Comparison of ENCODE assay signal across 8 cellular contexts in the genomic region with DNA sequence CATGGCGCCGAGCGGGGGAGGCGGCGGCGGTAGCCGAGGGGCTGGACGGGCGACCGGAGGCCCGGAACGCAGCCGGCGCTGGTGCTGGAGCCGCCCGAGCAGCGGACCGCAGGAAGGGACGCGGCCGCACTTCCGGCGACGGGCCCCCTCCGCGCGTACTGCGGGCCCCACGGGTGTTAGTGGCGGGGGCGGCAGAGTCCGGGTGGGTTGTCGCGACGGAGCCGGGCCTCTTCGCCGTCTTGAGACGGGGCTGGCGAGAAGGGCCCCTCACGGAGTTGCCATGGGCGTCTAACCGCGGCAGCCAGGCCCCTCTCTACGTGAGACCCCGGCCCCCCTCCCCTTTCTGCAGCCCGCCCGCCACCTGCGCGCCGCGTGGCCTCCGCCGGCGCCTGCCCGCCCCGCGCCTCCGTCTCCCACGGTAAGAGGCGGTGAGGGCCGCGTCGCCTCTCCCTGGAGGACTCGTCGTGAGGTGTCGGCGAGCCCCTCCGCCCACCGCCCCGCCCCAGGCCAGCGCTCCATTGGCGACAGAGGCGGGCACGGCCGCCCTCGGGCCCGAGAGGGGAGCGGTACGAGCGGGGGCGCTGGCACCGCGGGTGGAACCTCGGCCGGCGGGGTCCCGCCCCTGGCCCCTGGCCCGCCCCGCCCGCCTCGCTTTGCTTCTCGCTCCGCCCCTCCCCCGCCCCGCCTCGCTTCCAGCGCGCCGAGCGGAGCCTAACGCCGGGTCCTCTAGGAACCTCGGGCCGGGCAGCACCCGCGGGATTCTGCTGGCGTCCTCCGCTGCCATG. TPM values are rescaled to one million over a fixed set of nuclear protein-coding genes. Genes with fewer than 3 reads are reported as not detected.
DNase-seq lines count a peak whose midpoint lies in the region; ATAC-seq and TF ChIP-seq lines count a peak whose summit lies in the region.

A gene with protein sequence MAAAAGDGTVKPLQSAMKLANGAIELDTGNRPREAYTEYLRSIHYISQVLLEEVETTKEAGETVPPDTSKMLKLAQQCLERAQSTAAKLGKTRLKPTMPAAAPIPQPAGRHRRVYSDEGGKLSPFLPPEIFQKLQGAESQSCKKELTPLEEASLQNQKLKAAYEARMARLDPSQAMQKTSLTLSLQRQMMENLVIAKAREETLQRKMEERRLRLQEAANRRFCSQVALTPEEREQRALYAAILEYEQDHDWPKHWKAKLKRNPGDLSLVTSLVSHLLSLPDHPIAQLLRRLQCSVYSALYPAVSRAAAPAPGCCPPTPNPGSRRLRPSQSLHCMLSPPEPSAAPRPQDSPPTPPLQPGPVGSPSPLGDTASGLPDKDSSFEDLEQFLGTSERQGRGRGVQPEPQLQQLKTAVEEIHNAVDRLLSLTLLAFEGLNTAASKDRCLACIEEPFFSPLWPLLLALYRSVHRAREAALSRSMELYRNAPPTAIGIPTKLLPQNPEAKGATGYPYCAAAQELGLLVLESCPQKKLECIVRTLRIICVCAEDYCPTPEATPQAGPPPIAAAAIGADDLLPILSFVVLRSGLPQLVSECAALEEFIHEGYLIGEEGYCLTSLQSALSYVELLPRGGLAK (minus strand): TSS at position 40 of the 785 bp plus-strand sequence. CDS start 37 bp downstream, at position 3.
A gene with protein sequence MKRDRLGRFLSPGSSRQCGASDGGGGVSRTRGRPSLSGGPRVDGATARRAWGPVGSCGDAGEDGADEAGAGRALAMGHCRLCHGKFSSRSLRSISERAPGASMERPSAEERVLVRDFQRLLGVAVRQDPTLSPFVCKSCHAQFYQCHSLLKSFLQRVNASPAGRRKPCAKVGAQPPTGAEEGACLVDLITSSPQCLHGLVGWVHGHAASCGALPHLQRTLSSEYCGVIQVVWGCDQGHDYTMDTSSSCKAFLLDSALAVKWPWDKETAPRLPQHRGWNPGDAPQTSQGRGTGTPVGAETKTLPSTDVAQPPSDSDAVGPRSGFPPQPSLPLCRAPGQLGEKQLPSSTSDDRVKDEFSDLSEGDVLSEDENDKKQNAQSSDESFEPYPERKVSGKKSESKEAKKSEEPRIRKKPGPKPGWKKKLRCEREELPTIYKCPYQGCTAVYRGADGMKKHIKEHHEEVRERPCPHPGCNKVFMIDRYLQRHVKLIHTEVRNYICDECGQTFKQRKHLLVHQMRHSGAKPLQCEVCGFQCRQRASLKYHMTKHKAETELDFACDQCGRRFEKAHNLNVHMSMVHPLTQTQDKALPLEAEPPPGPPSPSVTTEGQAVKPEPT (plus strand): TSS at position 679 of the 785 bp plus-strand sequence. CDS start 104 bp downstream, at position 783.

- peaks cover 58% of the 10 kb centered on the region for H3F3A ChIP-seq in PC-9 (ENCODE audit: insufficient read depth, low read depth)

- CTCF ChIA-PET in PC-9 (lab: Charles Lee): interaction anchor here (1.1 kb wide), 1 partner anchor 21 kb away, joined by 3 read pairs; no protein-coding TSS in a partner anchor

- peaks cover 22% of the 10 kb centered on the region for H4K20me1 ChIP-seq in PC-9 (ENCODE audit: insufficient read depth)

- peak within 1 kb of the TSS; percentile 71 for H2AFZ ChIP-seq in PC-9

- H3K4me3 ChIP-seq in HL-60 (replicated peaks; ENCODE audit: insufficient read depth, low read length) (peak within 1 kb of the TSS; percentile 59), PC-9 (peak within 1 kb of the TSS; percentile 93), esophagus squamous epithelium (peak within 1 kb of the TSS; percentile 58 to 96 (median 84))

- POLR2A ChIA-PET in PC-9 (lab: Charles Lee; ENCODE audit: unreplicated experiment): interaction anchor here (0.6 kb wide), 1 partner anchor 15 kb away, joined by 6 read pairs; no protein-coding TSS in a partner anchor

- H3K36me3 ChIP-seq in PC-9 (ENCODE audit: low read depth) (no peaks in the 10 kb centered on the region), esophagus squamous epithelium (peaks cover 0 to 42% (median 12%) of the 10 kb centered on the region in 3 donors)

- no peaks in the 10 kb centered on the region for H3K27me3 Mint-ChIP-seq in activated T-cell treated with anti-CD3 and anti-CD28 coated beads, Interleukin-2, amount 50 U/mL, for 4 hours (ENCODE audit: low read depth)

- peaks cover 29% of the 10 kb centered on the region for H3K4me1 ChIP-seq in PC-9 (replicated peaks; ENCODE audit: insufficient read depth)
- H3K4me1 ChIP-seq in esophagus squamous epithelium: peaks cover 35 to 70% (median 36%) of the 10 kb centered on the region in 3 donors

- DNase-seq in C1 segment of cervical spinal cord (lab: John Stamatoyannopoulos, UW): peak; percentile 26 to 94 (median 82)
- DNase-seq in HL-60 (ENCODE audit: low read depth in 1 of 2, low spot score in 1 of 2): peak in 1 of 2 experiments; percentile 55
- peak; percentile 66 to 91 for DNase-seq in PC-9
- DNase-seq in activated T-cell treated with anti-CD3 and anti-CD28 coated beads, Interleukin-2, amount 50 U/mL, for 4 hours: peak; percentile 85
- DNase-seq in esophagus squamous epithelium (lab: John Stamatoyannopoulos, UW): no peak
- peak; percentile 85 for DNase-seq in myocyte (ENCODE audit: low read depth)
- peak; percentile 71 to 75 for DNase-seq in stimulated activated CD8-positive, alpha-beta memory T cell treated with anti-CD3 and anti-CD28 coated beads, Interleukin-7, amount 100 ng/mL, for 48 hours (ENCODE audit: extremely low read depth in 1 of 2, low read depth in 1 of 2)

- WGBS in esophagus squamous epithelium, 2 donors: no CpG with 5 or more reads among the region's 109 CpGs

- no peaks in the 10 kb centered on the region for H3K9me3 Mint-ChIP-seq in activated T-cell treated with anti-CD3 and anti-CD28 coated beads, Interleukin-2, amount 50 U/mL, for 4 hours

- peaks cover 12% of the 10 kb centered on the region for H3K36me3 Mint-ChIP-seq in activated T-cell treated with anti-CD3 and anti-CD28 coated beads, Interleukin-2, amount 50 U/mL, for 4 hours (ENCODE audit: insufficient read depth)

- peaks cover 25% of the 10 kb centered on the region for H3K79me2 ChIP-seq in PC-9 (ENCODE audit: low read depth)

- TF ChIP-seq CTCF in HL-60 (IDR thresholded peaks at IDR 0.05; ENCODE audit: insufficient read depth, low read length) (no peak), PC-9 (conservative IDR thresholded peaks at IDR 0.05) (no peak), esophagus squamous epithelium (IDR thresholded peaks at IDR 0.05) (peak in 1 of 6 experiments; percentile 2)

- H3K9me2 ChIP-seq in PC-9 (ENCODE audit: insufficient read depth): no peaks in the 10 kb centered on the region

- peak within 1 kb of the TSS; percentile 87 for H3K27ac ChIP-seq in HL-60 (replicated peaks)
- H3K27ac ChIP-seq in PC-9: peak within 1 kb of the TSS; percentile 91
- peak within 1 kb of the TSS; percentile 87 to 99 (median 96) for H3K27ac ChIP-seq in esophagus squamous epithelium

- peak within 1 kb of the TSS; percentile 88 for H3K4me3 Mint-ChIP-seq in activated T-cell treated with anti-CD3 and anti-CD28 coated beads, Interleukin-2, amount 50 U/mL, for 4 hours

- intact Hi-C loops in PC-9 (cut with micrococcal nuclease; ENCODE audit: unreplicated experiment) (loop anchor here (1.0 kb wide), 1 partner anchor 9 kb away; no protein-coding TSS in a partner anchor), esophagus squamous epithelium (cut with DNase I) (no loop called here)

- no peaks in the 10 kb centered on the region for H3K27me3 ChIP-seq in HL-60 (ENCODE audit: insufficient read depth, poor library complexity, severe bottlenecking)
- H3K27me3 ChIP-seq in PC-9 (ENCODE audit: insufficient read depth, low read depth): no peaks in the 10 kb centered on the region
- no peaks in the 10 kb centered on the region for H3K27me3 ChIP-seq in esophagus squamous epithelium

- peaks cover 41% of the 10 kb centered on the region for H3K4me1 Mint-ChIP-seq in activated T-cell treated with anti-CD3 and anti-CD28 coated beads, Interleukin-2, amount 50 U/mL, for 4 hours (ENCODE audit: low read depth)

- no TSS peak for BruUV-seq in PC-9 (replicated peaks; lab: Mats Ljungman, UMichigan)

- peak in 2 of 4 donors; percentile 53 to 73 for TF ChIP-seq POLR2A in esophagus squamous epithelium (IDR thresholded peaks at IDR 0.05)

- peak; percentile 50 for ATAC-seq in GM19372 (IDR thresholded peaks at IDR 0.05; ENCODE audit: low read depth, unreplicated experiment)
- ATAC-seq in activated T-cell treated with anti-CD3 and anti-CD28 coated beads, Interleukin-2, amount 50 U/mL, for 4 hours: peak; percentile 62 to 65

- peak within 1 kb of the TSS; percentile 95 for H3K4me2 ChIP-seq in PC-9

- H3K9me3 ChIP-seq in PC-9 (ENCODE audit: insufficient read depth, low read depth) (no peaks in the 10 kb centered on the region), esophagus squamous epithelium (no peaks in the 10 kb centered on the region)

RNA-seq across cellular contexts. Expression of the first gene that starts in this region (rescaled TPM):
- total RNA-seq in PC-9 (2021) (15.2 and 20.4 TPM in 2 replicates), esophagus squamous epithelium (10 to 100 TPM in 3 of 4 donors, 1 to 10 TPM in 1; 7.1 to 25.0 (median 13.8) TPM), myocyte (10.5 and 10.6 TPM in 2 replicates)
- total RNA-seq in activated T-cell treated with anti-CD3 and anti-CD28 coated beads, Interleukin-2, amount 50 U/mL, for 4 hours: 1 to 10 TPM; 2.2 to 4.8 (median 2.9) TPM
- polyA plus RNA-seq in myocyte (2012): 17.9 TPM

RNA-seq across cellular contexts. Expression of the second gene that starts in this region (rescaled TPM):
- total RNA-seq in PC-9 (2021) (28.8 and 32.0 TPM in 2 replicates), esophagus squamous epithelium (10 to 100 TPM; 18.1 to 43.3 (median 34.1) TPM), myocyte (11.3 and 19.8 TPM in 2 replicates)
- total RNA-seq in activated T-cell treated with anti-CD3 and anti-CD28 coated beads, Interleukin-2, amount 50 U/mL, for 4 hours: 10 to 100 TPM; 33.1 to 40.7 (median 35.5) TPM
- 13.4 TPM for polyA plus RNA-seq in myocyte (2012)
